In genomic region chr14:93086441-93087055, GRCh38 we compare ENCODE assay signal across 9 cellular contexts. TPM values are rescaled to one million over a fixed set of nuclear protein-coding genes. Genes with fewer than 3 reads are reported as not detected.
A peak's percentile ranks its signal among the peaks of the same experiment; 100 is the strongest.
DNase-seq lines count a peak whose midpoint lies in the region; ATAC-seq and TF ChIP-seq lines count a peak whose summit lies in the region.
"Had no signal": no experiment of that assay in that cellular context is flagged by ENCODE, and none has a peak within 500 bp of the region (broad histone marks: within the 10 kb centered on the region; RNA-seq: fewer than 3 reads in every experiment).

No MANE protein-coding gene starts in this region.

- H3K4me1 ChIP-seq in sigmoid colon, result peaks cover 0 to 75% (median 61%) of the 10 kb centered on the region in 4 donors

- no peak for TF ChIP-seq POLR2A in sigmoid colon (IDR thresholded peaks at IDR 0.05)

- H3K9me3 Mint-ChIP-seq in natural killer cell, result peaks cover 0 to 2% of the 10 kb centered on the region in 2 donors

- H3K27me3 ChIP-seq in sigmoid colon, result no peaks in the 10 kb centered on the region
- H3K27me3 ChIP-seq: SJSA1 had no signal

- H3K36me3 Mint-ChIP-seq in natural killer cell, result no peaks in the 10 kb centered on the region

- H3K27me3 Mint-ChIP-seq in natural killer cell (ENCODE audit: low read depth in 2 of 2), result no peaks in the 10 kb centered on the region

- peak overlapping the region; percentile 92 for H3K27ac ChIP-seq in VCaP
- H3K27ac ChIP-seq in sigmoid colon, result peak overlapping the region in 2 of 4 donors; percentile 13 to 67
- H3K27ac ChIP-seq: SJSA1 had no signal

- no peak overlapping the region for H3K4me3 ChIP-seq in sigmoid colon
- H3K4me3 ChIP-seq: SJSA1 had no signal

- intact Hi-C loops in natural killer cell (cut with micrococcal nuclease), result no loop called here
- intact Hi-C loops in sigmoid colon (cut with DNase I), result no loop called here

- H3K4me1 Mint-ChIP-seq in natural killer cell, result peaks cover 68 to 84% of the 10 kb centered on the region in 2 donors

- TF ChIP-seq EP300 in sigmoid colon (IDR thresholded peaks at IDR 0.05), result no peak

- no peaks in the 10 kb centered on the region for H3K36me3 ChIP-seq in sigmoid colon
- H3K36me3 ChIP-seq: SJSA1 had no signal

- H3K4me3 Mint-ChIP-seq in natural killer cell, result peak overlapping the region; percentile 13

- peak; percentile 56 for ATAC-seq in GM18873 (IDR thresholded peaks at IDR 0.05; ENCODE audit: low FRiP score, unreplicated experiment)
- peak; percentile 56 for ATAC-seq in HG02763 (IDR thresholded peaks at IDR 0.05; ENCODE audit: unreplicated experiment)
- peak in 2 of 3 donors; percentile 46 to 60 for ATAC-seq in natural killer cell
- ATAC-seq in GM21390 (IDR thresholded peaks at IDR 0.05; ENCODE audit: unreplicated experiment), result no peak
- ATAC-seq in GM18520 (IDR thresholded peaks at IDR 0.05; ENCODE audit: unreplicated experiment), result no peak

- H3K9me3 ChIP-seq in sigmoid colon, result no peaks in the 10 kb centered on the region
- H3K9me3 ChIP-seq: SJSA1 had no signal

- DNase-seq in natural killer cell, result no peak
- DNase-seq in occipital lobe (lab: John Stamatoyannopoulos, UW), result no peak
- no peak for DNase-seq in sigmoid colon

- TF ChIP-seq CTCF in VCaP (conservative IDR thresholded peaks at IDR 0.05) (no peak), natural killer cell (IDR thresholded peaks at IDR 0.05) (no peak), sigmoid colon (IDR thresholded peaks at IDR 0.05) (no peak)

- 78 to 82% methylated on average over 8 of the region's 8 CpGs for WGBS in sigmoid colon, 2 donors

- peak overlapping the region; percentile 76 to 84 for H3K27ac Mint-ChIP-seq in natural killer cell

RNA-seq across cellular contexts. Expression of gene ITPK1, which starts 29.2 kb away (rescaled TPM):
- total RNA-seq in natural killer cell (10 to 100 TPM; 73.2 to 74.8 (median 74.4) TPM), occipital lobe (24.3 TPM), sigmoid colon (10 to 100 TPM; 39.8 to 68.8 (median 54.3) TPM)
- 10 to 100 TPM; 55.3 to 75.4 (median 71.2) TPM for polyA plus RNA-seq in sigmoid colon

Comparison
In these comparisons a context has a peak if more than half of its experiments do, and no peak if none do; other contexts are left out.
1. ATAC-seq: peak in GM18873 (single experiment), HG02763 (single experiment) and natural killer cell (2 of 3); none in GM21390 (single experiment) and GM18520 (single experiment).